In the genomic region with DNA sequence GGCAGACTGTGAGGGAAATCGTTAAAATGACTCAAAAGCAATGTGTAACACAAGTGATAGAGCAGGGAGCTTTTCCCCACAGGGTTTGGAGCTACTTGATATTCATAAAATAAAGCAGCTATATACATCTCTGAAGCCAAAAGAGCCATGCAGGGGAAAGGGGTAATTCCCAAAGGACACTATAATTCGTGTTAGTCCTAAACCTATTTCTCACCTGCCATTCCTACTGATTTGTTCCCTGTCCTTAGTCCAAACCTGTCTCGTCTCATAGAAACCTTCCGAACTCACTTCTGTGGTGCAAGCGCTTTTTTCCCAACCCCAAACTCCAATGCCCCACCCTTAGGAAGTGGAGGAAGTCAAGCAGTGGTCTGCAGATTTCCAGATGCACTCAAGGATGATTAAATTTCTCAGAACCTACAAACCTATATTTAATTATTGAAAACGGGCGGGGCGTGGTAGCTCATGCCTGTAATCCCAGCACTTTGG, we compare ENCODE assay signal across 8 cellular contexts. TPM values are rescaled to one million over a fixed set of nuclear protein-coding genes. Genes with fewer than 3 reads are reported as not detected.
DNase-seq lines count a peak whose midpoint lies in the region; ATAC-seq and TF ChIP-seq lines count a peak whose summit lies in the region.

No MANE protein-coding gene starts in this region.

- peaks cover 36 to 40% (median 37%) of the 10 kb centered on the region in 3 donors for H3K4me1 Mint-ChIP-seq in T-cell

- WGBS in sigmoid colon, 2 donors = 24 to 35% methylated on average over 8 of the region's 8 CpGs

- intact Hi-C loops in left cardiac atrium (cut with DNase I) (loop anchor here (10.0 kb wide), 1 partner anchor 60 kb away; no protein-coding TSS in a partner anchor), sigmoid colon (cut with DNase I) (loop anchor here (1.0 to 5.0 kb wide), 4 partner anchors 23 to 137 kb away; a partner anchor contains a TSS)

- H3K4me1 ChIP-seq in cardiac muscle cell (ENCODE audit: low read depth) (peaks cover 28% of the 10 kb centered on the region), sigmoid colon (peaks cover 0 to 41% (median 37%) of the 10 kb centered on the region in 4 donors)

- no peaks in the 10 kb centered on the region for H3K36me3 ChIP-seq in cardiac muscle cell
- no peaks in the 10 kb centered on the region for H3K36me3 ChIP-seq in sigmoid colon

- DNase-seq in cardiac muscle cell (ENCODE audit: low read depth in 1 of 2, low spot score in 1 of 2) (peak in 1 of 2 donors; percentile 23), left cardiac atrium (no peak), T-cell (no peak), foreskin fibroblast (peak in 1 of 2 donors; percentile 42), sigmoid colon (no peak), T-helper 9 cell (no peak)

- H3K27ac ChIP-seq in cardiac muscle cell = peak overlapping the region; percentile 87
- peak overlapping the region; percentile 91 to 99 (median 98) for H3K27ac ChIP-seq in sigmoid colon

- no peak for TF ChIP-seq POLR2A in sigmoid colon (IDR thresholded peaks at IDR 0.05)

- H3K4me3 ChIP-seq in cardiac muscle cell (peak overlapping the region; percentile 27), foreskin fibroblast (ENCODE audit: low read depth in 1 of 2, low read length in 2 of 2) (peak overlapping the region; percentile 77 to 84), sigmoid colon (peak overlapping the region; percentile 68 to 92 (median 84))

- peak overlapping the region; percentile 92 to 100 (median 97) for H3K4me3 Mint-ChIP-seq in T-cell

- ATAC-seq in left cardiac atrium (no peak), T-cell (replicated peaks in 1 of 4) (no peak), GM18909 (IDR thresholded peaks at IDR 0.05; ENCODE audit: poor library complexity, unreplicated experiment) (no peak), HG03175 (IDR thresholded peaks at IDR 0.05; ENCODE audit: unreplicated experiment) (no peak)

- no peaks in the 10 kb centered on the region for H3K27me3 Mint-ChIP-seq in T-cell

- POLR2A ChIA-PET in T-cell (lab: Charles Lee) = interaction anchor here (0.5 to 1.4 kb wide), 3 partner anchors 24 to 256 kb away, joined by 4 to 9 read pairs (median 8); a partner anchor contains a TSS

- no peaks in the 10 kb centered on the region for H3K9me3 Mint-ChIP-seq in T-cell

- H3K27me3 ChIP-seq in cardiac muscle cell (peaks cover 8% of the 10 kb centered on the region), sigmoid colon (no peaks in the 10 kb centered on the region)

- peak overlapping the region; percentile 86 to 93 for H3K27ac Mint-ChIP-seq in T-cell

- H3K9me3 ChIP-seq in cardiac muscle cell (ENCODE audit: low read depth) (no peaks in the 10 kb centered on the region), sigmoid colon (no peaks in the 10 kb centered on the region)

- no peak for TF ChIP-seq EP300 in sigmoid colon (IDR thresholded peaks at IDR 0.05)

- CTCF ChIA-PET in T-cell (lab: Charles Lee) = interaction anchor here in 1 of 2 donors (0.7 to 1.7 kb wide), 4 partner anchors 21 to 1305 kb away, joined by 3 to 17 read pairs (median 8); no protein-coding TSS in a partner anchor

- TF ChIP-seq CTCF in cardiac muscle cell (IDR thresholded peaks at IDR 0.05; ENCODE audit: low read depth, low read length) (no peak), foreskin fibroblast (IDR thresholded peaks at IDR 0.05; ENCODE audit: low read depth, low read length) (no peak), sigmoid colon (IDR thresholded peaks at IDR 0.05) (no peak)

- no peaks in the 10 kb centered on the region for H3K36me3 Mint-ChIP-seq in T-cell

RNA-seq across cellular contexts. Expression of a gene that starts 0.9 kb away (rescaled TPM):
- total RNA-seq in cardiac muscle cell (122 and 142 TPM in 2 replicates), left cardiac atrium (10 to 100 TPM; 57.3 to 79.8 TPM), T-cell (100 to 1,000 TPM in 4 of 5 donors, 10 to 100 TPM in 1; 98.2 to 122 (median 109) TPM), sigmoid colon (10 to 100 TPM; 59.3 to 72.1 (median 62.8) TPM)
- polyA plus RNA-seq in cardiac muscle cell (149 and 154 TPM in 2 replicates), sigmoid colon (10 to 100 TPM; 62.9 to 89.2 (median 70.3) TPM)

RNA-seq across cellular contexts. Expression of a gene that starts 24.6 kb away (rescaled TPM):
- total RNA-seq in cardiac muscle cell (46.3 and 52.1 TPM in 2 replicates), left cardiac atrium (10 to 100 TPM; 10.1 to 14.2 TPM), T-cell (1 to 10 TPM; 4.6 to 9.8 (median 9.3) TPM), sigmoid colon (10 to 100 TPM; 14.5 to 41.3 (median 16.8) TPM)
- polyA plus RNA-seq in cardiac muscle cell (25.3 and 32.2 TPM in 2 replicates), sigmoid colon (1 to 10 TPM; 4.2 to 7.0 (median 5.1) TPM)

Comparison
In these comparisons a context has a peak if more than half of its experiments do, and no peak if none do; other contexts are left out.
1. H3K4me3 ChIP-seq: peak in every context shown above with its lines; median percentile 84 in sigmoid colon; 80 in foreskin fibroblast; 27 in cardiac muscle cell.